ENCODE assay signal across 8 cellular contexts in the genomic region with DNA sequence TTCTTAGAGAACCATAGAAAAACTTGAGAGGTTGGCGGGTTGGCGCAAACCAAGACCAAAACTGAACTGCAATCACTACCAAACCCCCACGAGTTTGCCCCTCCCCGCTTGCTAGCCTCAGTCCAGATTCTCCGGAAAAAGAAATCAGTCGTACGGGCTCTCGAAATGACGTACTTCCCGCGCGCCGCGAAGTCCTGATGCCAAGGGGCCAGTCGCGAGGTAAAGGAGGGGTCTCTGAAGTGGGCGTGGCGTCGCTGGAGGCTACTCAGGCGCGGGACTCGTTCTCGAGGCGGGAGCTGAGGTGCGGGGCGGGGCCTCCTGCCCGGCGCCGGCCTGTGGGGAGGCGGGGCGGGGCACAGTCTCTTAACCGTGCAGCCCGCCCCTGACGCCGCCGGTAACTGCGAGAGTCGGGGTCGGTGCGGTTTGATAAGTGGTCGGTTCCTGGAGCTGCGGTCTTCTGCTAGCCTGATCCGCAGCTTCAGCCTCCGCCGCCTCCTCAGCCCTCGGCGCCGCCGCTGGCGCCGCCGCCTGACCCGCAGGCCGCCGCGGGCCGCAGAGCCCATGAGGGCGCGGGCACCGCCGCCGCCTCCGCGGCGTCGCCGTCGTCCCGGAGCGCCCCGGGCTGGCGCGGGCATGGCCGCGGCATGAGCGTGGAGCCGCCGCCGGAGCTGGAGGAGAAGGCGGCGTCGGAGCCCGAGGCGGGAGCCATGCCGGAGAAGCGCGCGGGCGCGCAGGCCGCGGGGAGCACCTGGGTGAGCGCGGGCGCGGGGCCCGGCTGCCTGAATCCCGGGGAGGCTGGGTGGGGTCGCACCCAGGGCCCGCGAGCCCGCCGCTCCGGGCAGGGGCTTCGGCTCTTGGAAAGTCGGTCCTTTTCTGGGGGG. TPM values are rescaled to one million over a fixed set of nuclear protein-coding genes. Genes with fewer than 3 reads are reported as not detected.
A peak's percentile ranks its signal among the peaks of the same experiment; 100 is the strongest.
DNase-seq lines count a peak whose midpoint lies in the region; ATAC-seq and TF ChIP-seq lines count a peak whose summit lies in the region.
"Not testable (repeated sequence)": the region's sequence is repeated elsewhere in the genome, so short reads cannot be mapped to it uniquely, and the experiment has no call there.

No MANE protein-coding gene starts in this region.

- POLR2A ChIA-PET in GM10248 (lab: Yijun Ruan, JAX): not testable (repeated sequence)

- peak; percentile 92 for ATAC-seq in HG02588 (IDR thresholded peaks at IDR 0.05; ENCODE audit: unreplicated experiment)

- in situ Hi-C loops in SK-MEL-5 (cut with HindIII; ENCODE audit: low pct_unique_long_range_greater_than_20kb, low sequenced_read_pairs): not testable (repeated sequence)

- not testable (repeated sequence) for TF ChIP-seq CTCF in GM10248 (IDR thresholded peaks at IDR 0.05; ENCODE audit: control extremely low read depth, extremely low read depth, low read depth, missing control alignments); NB4 (IDR thresholded peaks at IDR 0.05; ENCODE audit: low read depth, low read length)

- CTCF ChIA-PET in GM10248 (lab: Yijun Ruan, JAX); activated naive CD4-positive, alpha-beta T cell treated with anti-CD3 and anti-CD28 coated beads for 36 hours (lab: Charles Lee): not testable (repeated sequence)

- H3K4me1 Mint-ChIP-seq in activated naive CD4-positive, alpha-beta T cell treated with anti-CD3 and anti-CD28 coated beads for 36 hours (ENCODE audit: low read depth): not testable (repeated sequence)

- H3K9me3 Mint-ChIP-seq in activated naive CD4-positive, alpha-beta T cell treated with anti-CD3 and anti-CD28 coated beads for 36 hours: not testable (repeated sequence)

- not testable (repeated sequence) for H3K27me3 Mint-ChIP-seq in activated naive CD4-positive, alpha-beta T cell treated with anti-CD3 and anti-CD28 coated beads for 36 hours (ENCODE audit: low read depth)

- H3K27ac Mint-ChIP-seq in activated naive CD4-positive, alpha-beta T cell treated with anti-CD3 and anti-CD28 coated beads for 36 hours: peak overlapping the region; percentile 84

- peak; percentile 50 for TF ChIP-seq POLR2A in NB4 (IDR thresholded peaks at IDR 0.05; ENCODE audit: extremely low read depth, insufficient read length)

- DNase-seq in GM10248 (ENCODE audit: extremely low spot score) (peak; percentile 86), NB4 (ENCODE audit: low read depth) (peak; percentile 91), SK-MEL-5 (ENCODE audit: low read depth, low spot score) (peak; percentile 92), germinal center (ENCODE audit: low spot score) (peak; percentile 91), nucleus accumbens (lab: John Stamatoyannopoulos, UW) (peak; percentile 37 to 97 (median 85)), superior temporal gyrus (ENCODE audit: extremely low spot score) (peak; percentile 88)
- peak; percentile 92 for DNase-seq in activated naive CD4-positive, alpha-beta T cell treated with anti-CD3 and anti-CD28 coated beads for 36 hours

- H3K4me3 Mint-ChIP-seq in activated naive CD4-positive, alpha-beta T cell treated with anti-CD3 and anti-CD28 coated beads for 36 hours: peak overlapping the region; percentile 82

- not testable (repeated sequence) for H3K36me3 Mint-ChIP-seq in activated naive CD4-positive, alpha-beta T cell treated with anti-CD3 and anti-CD28 coated beads for 36 hours (ENCODE audit: low read depth)

- H3K4me3 ChIP-seq in NB4 (ENCODE audit: low read depth, low read length): peak overlapping the region; percentile 71

- intact Hi-C loops in activated naive CD4-positive, alpha-beta T cell treated with anti-CD3 and anti-CD28 coated beads for 36 hours (cut with micrococcal nuclease): loop anchor here (2.0 kb wide), 1 partner anchor 208 kb away; no protein-coding TSS in a partner anchor

RNA-seq across cellular contexts. Expression of gene NUTM2F, which starts 46.0 kb away (rescaled TPM):
- not detected in 2 replicates for total RNA-seq in SK-MEL-5 (2014; rRNA removed; shearing (Covaris generic))
- polyA plus RNA-seq in SK-MEL-5 (2015; cell fraction: cytosol; rRNA removed): not detected in 2 replicates
- not detected in 2 replicates for polyA plus RNA-seq in SK-MEL-5 (2015; cell fraction: nucleus; rRNA removed)
- total RNA-seq in activated naive CD4-positive, alpha-beta T cell treated with anti-CD3 and anti-CD28 coated beads for 36 hours: not detected

Comparison
In these comparisons a context has a peak if more than half of its experiments do, and no peak if none do; other contexts are left out.
1. Peak in every context shown above with its lines: DNase-seq, ATAC-seq and H3K4me3 ChIP-seq.